9 cellular contexts compared by ENCODE assay signal in genomic region chrX:154333837-154334271, GRCh38.
DNase-seq lines count a peak whose midpoint lies in the region; ATAC-seq and TF ChIP-seq lines count a peak whose summit lies in the region.
"Had no signal": no experiment of that assay in that cellular context is flagged by ENCODE, and none has a peak within 500 bp of the region (broad histone marks: within the 10 kb centered on the region; RNA-seq: fewer than 3 reads in every experiment).

No MANE protein-coding gene starts in this region.

- H3K4me1 Mint-ChIP-seq in central memory CD8-positive, alpha-beta T cell, result peaks cover 10% of the 10 kb centered on the region

- H3K4me3 Mint-ChIP-seq in central memory CD8-positive, alpha-beta T cell, result peak overlapping the region; percentile 17

- no peak for TF ChIP-seq CTCF in GM10248 (IDR thresholded peaks at IDR 0.05; ENCODE audit: control extremely low read depth, extremely low read depth, low read depth, missing control alignments)

- POLR2A ChIA-PET in GM10248 (lab: Yijun Ruan, JAX), result no interaction called here

- DNase-seq in GM10248 (ENCODE audit: extremely low spot score) (peak; percentile 43), KBM-7 (peak; percentile 33), SHP77 treated with DMSO at 0.1 percent for 48 hours (lab: John Stamatoyannopoulos, UW) (no peak)
- no peak for DNase-seq in central memory CD8-positive, alpha-beta T cell (ENCODE audit: low spot score in 2 of 2)
- DNase-seq in stimulated activated naive CD4-positive, alpha-beta T cell treated with Interleukin-2 at 50 U/mL for 16 hours (lab: John Stamatoyannopoulos, UW), result no peak
- no peak for DNase-seq in stimulated activated CD4-positive, alpha-beta T cell treated with anti-CD3 and anti-CD28 coated beads, Interleukin-4, amount 100 ng/mL, for 4 hours
- DNase-seq: NCI-H2227 treated with DMSO at 0.1 percent for 48 hours had no signal

- in situ Hi-C loops in KBM-7 (cut with MboI; ENCODE audit: low pct_unique_long_range_greater_than_20kb, low sequenced_read_pairs), result no loop called here

- CTCF ChIA-PET in GM10248 (lab: Yijun Ruan, JAX), result interaction anchor here (1.5 kb wide), 1 partner anchor 15 kb away, joined by 4 read pairs; no protein-coding TSS in a partner anchor

- peaks cover 3% of the 10 kb centered on the region for H3K36me3 Mint-ChIP-seq in central memory CD8-positive, alpha-beta T cell (ENCODE audit: insufficient read depth)

- no peaks in the 10 kb centered on the region for H3K9me3 Mint-ChIP-seq in central memory CD8-positive, alpha-beta T cell

- no peak overlapping the region for H3K27ac Mint-ChIP-seq in central memory CD8-positive, alpha-beta T cell (ENCODE audit: low read depth)

- no peaks in the 10 kb centered on the region for H3K27me3 Mint-ChIP-seq in central memory CD8-positive, alpha-beta T cell

- peak; percentile 74 for ATAC-seq in GM19463 (IDR thresholded peaks at IDR 0.05; ENCODE audit: unreplicated experiment)
- no peak for ATAC-seq in central memory CD8-positive, alpha-beta T cell (replicated peaks; ENCODE audit: extremely low read depth, poor library complexity, severe bottlenecking)
- ATAC-seq in activated CD4-positive, CD25-positive, alpha-beta regulatory T cell treated with anti-CD3 and anti-CD28 coated beads, Interleukin-2, amount 50 U/mL, for 24 hours, result no peak

Comparison
In these comparisons a context has a peak if more than half of its experiments do, and no peak if none do; other contexts are left out.
1. DNase-seq: peak in GM10248 (single experiment) and KBM-7 (single experiment); none in central memory CD8-positive, alpha-beta T cell (0 of 2), SHP77 treated with DMSO at 0.1 percent for 48 hours (single experiment), stimulated activated naive CD4-positive, alpha-beta T cell treated with Interleukin-2 at 50 U/mL for 16 hours (single experiment) and stimulated activated CD4-positive, alpha-beta T cell treated with anti-CD3 and anti-CD28 coated beads, Interleukin-4, amount 100 ng/mL, for 4 hours (0 of 2).